In the genomic region with DNA sequence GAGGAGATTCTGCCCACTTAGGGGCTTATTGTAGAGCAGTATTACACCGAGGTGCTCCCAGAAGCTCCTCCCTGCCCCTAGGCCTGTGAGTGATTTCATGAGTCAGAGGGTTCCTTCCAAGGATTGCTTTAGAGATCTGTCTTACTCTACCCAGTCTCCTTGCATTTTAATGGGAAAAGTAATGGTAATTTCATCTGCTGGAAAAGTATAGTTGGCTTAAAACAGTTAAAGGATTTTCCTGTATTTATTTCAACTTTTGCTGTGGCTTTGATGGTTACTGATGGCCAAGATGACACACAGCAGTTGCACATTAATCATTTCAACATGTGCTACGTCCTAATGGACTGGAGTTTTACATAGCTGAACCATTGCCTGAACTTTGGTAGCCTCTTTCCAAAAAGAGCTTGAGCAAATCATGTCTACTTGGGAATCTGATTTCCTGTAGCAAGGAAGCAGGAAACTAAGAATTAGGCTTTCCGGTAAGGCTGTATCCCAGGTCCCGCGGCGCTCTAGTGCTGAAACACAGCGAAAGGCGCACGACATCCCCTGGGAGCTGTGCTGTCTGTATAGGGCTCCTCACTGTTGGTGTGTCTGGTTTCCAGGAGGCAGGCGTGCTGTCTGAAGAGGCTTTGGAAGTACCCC, we compare ENCODE assay signal across 2 cellular contexts.
TF ChIP-seq lines count a peak whose summit lies in the region.

No MANE protein-coding gene starts in this region.

TF ChIP-seq in A549, 52 proteins besides CTCF, POLR2A, EP300 and RAD21 (continued from another document):
- TF ChIP-seq TFCP2L1 (CRISPR knock-in tag; IDR thresholded peaks at IDR 0.05) = no peak
TF ChIP-seq in A549: peak in this region for 0.

TF ChIP-seq in GM23338, 12 proteins besides CTCF, POLR2A, EP300 and RAD21 (continued from another document):
- TF ChIP-seq ZNF462 (CRISPR knock-in tag; IDR thresholded peaks at IDR 0.05) = no peak
